Comparison of ENCODE assay signal across 2 cellular contexts in the genomic region with DNA sequence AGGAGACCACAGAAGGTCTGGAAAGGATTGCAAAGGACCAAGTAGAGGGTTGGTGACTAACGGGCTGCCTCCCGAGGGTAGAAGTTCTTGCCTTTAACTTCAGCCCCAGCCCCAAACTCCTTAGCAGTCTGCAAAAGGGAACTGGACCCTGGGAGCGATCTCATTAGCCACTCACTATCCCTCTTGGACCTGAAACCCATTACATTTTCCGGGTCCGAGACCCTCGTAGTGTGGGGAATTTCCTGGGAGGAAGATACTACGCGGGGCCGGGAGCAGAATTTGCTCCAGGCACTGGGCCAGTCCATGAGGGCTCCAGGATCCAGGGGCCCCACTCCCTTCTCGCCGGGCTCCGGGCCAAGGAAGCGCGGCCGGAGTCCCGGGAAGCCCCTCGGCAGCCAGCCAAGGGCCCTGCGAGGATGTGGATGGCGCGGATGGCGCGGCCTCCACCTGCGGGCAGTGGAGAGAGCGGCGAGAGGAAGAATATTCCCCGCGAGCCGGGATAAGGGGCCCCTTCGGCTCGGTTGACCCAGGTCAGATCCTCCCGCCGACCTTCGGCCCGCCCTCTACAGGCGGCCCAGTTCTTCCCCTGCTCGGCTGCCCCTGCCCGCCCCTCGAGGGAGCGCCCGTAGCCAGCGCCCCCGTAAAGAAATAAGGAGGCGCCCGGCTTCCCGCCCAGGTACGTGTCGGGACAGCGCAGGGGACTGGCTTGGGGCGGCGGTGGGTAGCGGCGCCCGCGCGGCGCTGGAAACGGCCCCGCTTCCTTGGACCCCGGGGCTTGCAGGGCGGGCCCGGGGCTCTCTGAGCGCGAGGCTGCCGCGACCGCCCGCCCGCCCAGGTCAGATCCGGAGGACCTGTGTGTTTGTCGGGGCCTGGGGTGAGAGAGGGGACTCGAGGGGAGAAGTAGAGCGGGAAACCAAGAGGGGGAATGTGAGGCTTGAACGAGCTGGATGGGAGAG.
TF ChIP-seq lines count a peak whose summit lies in the region.

A gene with protein sequence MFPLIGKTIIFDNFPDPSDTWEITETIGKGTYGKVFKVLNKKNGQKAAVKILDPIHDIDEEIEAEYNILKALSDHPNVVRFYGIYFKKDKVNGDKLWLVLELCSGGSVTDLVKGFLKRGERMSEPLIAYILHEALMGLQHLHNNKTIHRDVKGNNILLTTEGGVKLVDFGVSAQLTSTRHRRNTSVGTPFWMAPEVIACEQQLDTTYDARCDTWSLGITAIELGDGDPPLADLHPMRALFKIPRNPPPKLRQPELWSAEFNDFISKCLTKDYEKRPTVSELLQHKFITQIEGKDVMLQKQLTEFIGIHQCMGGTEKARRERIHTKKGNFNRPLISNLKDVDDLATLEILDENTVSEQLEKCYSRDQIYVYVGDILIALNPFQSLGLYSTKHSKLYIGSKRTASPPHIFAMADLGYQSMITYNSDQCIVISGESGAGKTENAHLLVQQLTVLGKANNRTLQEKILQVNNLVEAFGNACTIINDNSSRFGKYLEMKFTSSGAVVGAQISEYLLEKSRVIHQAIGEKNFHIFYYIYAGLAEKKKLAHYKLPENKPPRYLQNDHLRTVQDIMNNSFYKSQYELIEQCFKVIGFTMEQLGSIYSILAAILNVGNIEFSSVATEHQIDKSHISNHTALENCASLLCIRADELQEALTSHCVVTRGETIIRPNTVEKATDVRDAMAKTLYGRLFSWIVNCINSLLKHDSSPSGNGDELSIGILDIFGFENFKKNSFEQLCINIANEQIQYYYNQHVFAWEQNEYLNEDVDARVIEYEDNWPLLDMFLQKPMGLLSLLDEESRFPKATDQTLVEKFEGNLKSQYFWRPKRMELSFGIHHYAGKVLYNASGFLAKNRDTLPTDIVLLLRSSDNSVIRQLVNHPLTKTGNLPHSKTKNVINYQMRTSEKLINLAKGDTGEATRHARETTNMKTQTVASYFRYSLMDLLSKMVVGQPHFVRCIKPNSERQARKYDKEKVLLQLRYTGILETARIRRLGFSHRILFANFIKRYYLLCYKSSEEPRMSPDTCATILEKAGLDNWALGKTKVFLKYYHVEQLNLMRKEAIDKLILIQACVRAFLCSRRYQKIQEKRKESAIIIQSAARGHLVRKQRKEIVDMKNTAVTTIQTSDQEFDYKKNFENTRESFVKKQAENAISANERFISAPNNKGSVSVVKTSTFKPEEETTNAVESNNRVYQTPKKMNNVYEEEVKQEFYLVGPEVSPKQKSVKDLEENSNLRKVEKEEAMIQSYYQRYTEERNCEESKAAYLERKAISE (N-terminal part only) (plus strand): TSS at position 577 of the 956 bp plus-strand sequence. CDS start 17,882 bp downstream, outside the sequence.

TF ChIP-seq in SK-N-SH, 30 proteins besides CTCF, POLR2A, EP300 and RAD21 (continued from another document):
- TF ChIP-seq, protein P1, sequence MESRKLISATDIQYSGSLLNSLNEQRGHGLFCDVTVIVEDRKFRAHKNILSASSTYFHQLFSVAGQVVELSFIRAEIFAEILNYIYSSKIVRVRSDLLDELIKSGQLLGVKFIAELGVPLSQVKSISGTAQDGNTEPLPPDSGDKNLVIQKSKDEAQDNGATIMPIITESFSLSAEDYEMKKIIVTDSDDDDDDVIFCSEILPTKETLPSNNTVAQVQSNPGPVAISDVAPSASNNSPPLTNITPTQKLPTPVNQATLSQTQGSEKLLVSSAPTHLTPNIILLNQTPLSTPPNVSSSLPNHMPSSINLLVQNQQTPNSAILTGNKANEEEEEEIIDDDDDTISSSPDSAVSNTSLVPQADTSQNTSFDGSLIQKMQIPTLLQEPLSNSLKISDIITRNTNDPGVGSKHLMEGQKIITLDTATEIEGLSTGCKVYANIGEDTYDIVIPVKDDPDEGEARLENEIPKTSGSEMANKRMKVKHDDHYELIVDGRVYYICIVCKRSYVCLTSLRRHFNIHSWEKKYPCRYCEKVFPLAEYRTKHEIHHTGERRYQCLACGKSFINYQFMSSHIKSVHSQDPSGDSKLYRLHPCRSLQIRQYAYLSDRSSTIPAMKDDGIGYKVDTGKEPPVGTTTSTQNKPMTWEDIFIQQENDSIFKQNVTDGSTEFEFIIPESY (IDR thresholded peaks at IDR 0.05; ENCODE audit: borderline replicate concordance, low read depth): no peak
- TF ChIP-seq FOSL2 (IDR thresholded peaks at IDR 0.05; ENCODE audit: borderline replicate concordance, low read depth) (no peak), FOXM1 (IDR thresholded peaks at IDR 0.05; ENCODE audit: low read depth) (no peak), GABPA (IDR thresholded peaks at IDR 0.05; ENCODE audit: low read depth) (no peak), TCF12 (IDR thresholded peaks at IDR 0.05) (no peak), MXI1 (IDR thresholded peaks at IDR 0.05; ENCODE audit: low read depth, low read length) (no peak)
- TF ChIP-seq, protein P2, sequence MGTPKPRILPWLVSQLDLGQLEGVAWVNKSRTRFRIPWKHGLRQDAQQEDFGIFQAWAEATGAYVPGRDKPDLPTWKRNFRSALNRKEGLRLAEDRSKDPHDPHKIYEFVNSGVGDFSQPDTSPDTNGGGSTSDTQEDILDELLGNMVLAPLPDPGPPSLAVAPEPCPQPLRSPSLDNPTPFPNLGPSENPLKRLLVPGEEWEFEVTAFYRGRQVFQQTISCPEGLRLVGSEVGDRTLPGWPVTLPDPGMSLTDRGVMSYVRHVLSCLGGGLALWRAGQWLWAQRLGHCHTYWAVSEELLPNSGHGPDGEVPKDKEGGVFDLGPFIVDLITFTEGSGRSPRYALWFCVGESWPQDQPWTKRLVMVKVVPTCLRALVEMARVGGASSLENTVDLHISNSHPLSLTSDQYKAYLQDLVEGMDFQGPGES (IDR thresholded peaks at IDR 0.05; ENCODE audit: low read depth, low read length): no peak

TF ChIP-seq in SK-N-SH treated with all-trans-retinoic acid at 6 μM for 48 hours, 23 proteins besides CTCF, POLR2A, EP300 and RAD21 (continued from another document):
- TF ChIP-seq, protein P3, sequence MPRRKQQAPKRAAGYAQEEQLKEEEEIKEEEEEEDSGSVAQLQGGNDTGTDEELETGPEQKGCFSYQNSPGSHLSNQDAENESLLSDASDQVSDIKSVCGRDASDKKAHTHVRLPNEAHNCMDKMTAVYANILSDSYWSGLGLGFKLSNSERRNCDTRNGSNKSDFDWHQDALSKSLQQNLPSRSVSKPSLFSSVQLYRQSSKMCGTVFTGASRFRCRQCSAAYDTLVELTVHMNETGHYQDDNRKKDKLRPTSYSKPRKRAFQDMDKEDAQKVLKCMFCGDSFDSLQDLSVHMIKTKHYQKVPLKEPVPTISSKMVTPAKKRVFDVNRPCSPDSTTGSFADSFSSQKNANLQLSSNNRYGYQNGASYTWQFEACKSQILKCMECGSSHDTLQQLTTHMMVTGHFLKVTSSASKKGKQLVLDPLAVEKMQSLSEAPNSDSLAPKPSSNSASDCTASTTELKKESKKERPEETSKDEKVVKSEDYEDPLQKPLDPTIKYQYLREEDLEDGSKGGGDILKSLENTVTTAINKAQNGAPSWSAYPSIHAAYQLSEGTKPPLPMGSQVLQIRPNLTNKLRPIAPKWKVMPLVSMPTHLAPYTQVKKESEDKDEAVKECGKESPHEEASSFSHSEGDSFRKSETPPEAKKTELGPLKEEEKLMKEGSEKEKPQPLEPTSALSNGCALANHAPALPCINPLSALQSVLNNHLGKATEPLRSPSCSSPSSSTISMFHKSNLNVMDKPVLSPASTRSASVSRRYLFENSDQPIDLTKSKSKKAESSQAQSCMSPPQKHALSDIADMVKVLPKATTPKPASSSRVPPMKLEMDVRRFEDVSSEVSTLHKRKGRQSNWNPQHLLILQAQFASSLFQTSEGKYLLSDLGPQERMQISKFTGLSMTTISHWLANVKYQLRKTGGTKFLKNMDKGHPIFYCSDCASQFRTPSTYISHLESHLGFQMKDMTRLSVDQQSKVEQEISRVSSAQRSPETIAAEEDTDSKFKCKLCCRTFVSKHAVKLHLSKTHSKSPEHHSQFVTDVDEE (CRISPR knock-in tag; IDR thresholded peaks at IDR 0.05): no peak
- TF ChIP-seq GLIS3 (CRISPR knock-in tag; IDR thresholded peaks at IDR 0.05): no peak
- no peak for TF ChIP-seq ARNTL (CRISPR knock-in tag; IDR thresholded peaks at IDR 0.05; ENCODE audit: borderline replicate concordance, low read depth)
- TF ChIP-seq ESRRG (CRISPR knock-in tag; IDR thresholded peaks at IDR 0.05): no peak
- TF ChIP-seq, protein P4, sequence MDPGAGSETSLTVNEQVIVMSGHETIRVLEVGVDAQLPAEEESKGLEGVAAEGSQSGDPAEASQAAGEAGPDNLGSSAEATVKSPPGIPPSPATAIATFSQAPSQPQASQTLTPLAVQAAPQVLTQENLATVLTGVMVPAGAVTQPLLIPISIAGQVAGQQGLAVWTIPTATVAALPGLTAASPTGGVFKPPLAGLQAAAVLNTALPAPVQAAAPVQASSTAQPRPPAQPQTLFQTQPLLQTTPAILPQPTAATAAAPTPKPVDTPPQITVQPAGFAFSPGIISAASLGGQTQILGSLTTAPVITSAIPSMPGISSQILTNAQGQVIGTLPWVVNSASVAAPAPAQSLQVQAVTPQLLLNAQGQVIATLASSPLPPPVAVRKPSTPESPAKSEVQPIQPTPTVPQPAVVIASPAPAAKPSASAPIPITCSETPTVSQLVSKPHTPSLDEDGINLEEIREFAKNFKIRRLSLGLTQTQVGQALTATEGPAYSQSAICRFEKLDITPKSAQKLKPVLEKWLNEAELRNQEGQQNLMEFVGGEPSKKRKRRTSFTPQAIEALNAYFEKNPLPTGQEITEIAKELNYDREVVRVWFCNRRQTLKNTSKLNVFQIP (CRISPR knock-in tag; IDR thresholded peaks at IDR 0.05; ENCODE audit: borderline replicate concordance, low read depth): no peak
- no peak for TF ChIP-seq ZNF70 (CRISPR knock-in tag; IDR thresholded peaks at IDR 0.05)
- no peak for TF ChIP-seq ZFP30 (CRISPR knock-in tag; IDR thresholded peaks at IDR 0.05)
- TF ChIP-seq, protein P5, sequence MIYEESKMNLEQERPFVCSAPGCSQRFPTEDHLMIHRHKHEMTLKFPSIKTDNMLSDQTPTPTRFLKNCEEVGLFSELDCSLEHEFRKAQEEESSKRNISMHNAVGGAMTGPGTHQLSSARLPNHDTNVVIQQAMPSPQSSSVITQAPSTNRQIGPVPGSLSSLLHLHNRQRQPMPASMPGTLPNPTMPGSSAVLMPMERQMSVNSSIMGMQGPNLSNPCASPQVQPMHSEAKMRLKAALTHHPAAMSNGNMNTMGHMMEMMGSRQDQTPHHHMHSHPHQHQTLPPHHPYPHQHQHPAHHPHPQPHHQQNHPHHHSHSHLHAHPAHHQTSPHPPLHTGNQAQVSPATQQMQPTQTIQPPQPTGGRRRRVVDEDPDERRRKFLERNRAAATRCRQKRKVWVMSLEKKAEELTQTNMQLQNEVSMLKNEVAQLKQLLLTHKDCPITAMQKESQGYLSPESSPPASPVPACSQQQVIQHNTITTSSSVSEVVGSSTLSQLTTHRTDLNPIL (CRISPR knock-in tag; IDR thresholded peaks at IDR 0.05; ENCODE audit: low read depth): no peak
- no peak for TF ChIP-seq ISL1 (CRISPR knock-in tag; IDR thresholded peaks at IDR 0.05)
- TF ChIP-seq TOX (CRISPR knock-in tag; IDR thresholded peaks at IDR 0.05; ENCODE audit: borderline replicate concordance): no peak
- no peak for TF ChIP-seq TCF4 (CRISPR knock-in tag; IDR thresholded peaks at IDR 0.05; ENCODE audit: borderline replicate concordance)
- TF ChIP-seq RARB (CRISPR knock-in tag; IDR thresholded peaks at IDR 0.05): no peak
